ENCODE assay signal across 8 cellular contexts in genomic region chr7:38177621-38178003, GRCh38. TPM values are rescaled to one million over a fixed set of nuclear protein-coding genes. Genes with fewer than 3 reads are reported as not detected.
A peak's percentile ranks its signal among the peaks of the same experiment; 100 is the strongest.
DNase-seq lines count a peak whose midpoint lies in the region; ATAC-seq and TF ChIP-seq lines count a peak whose summit lies in the region.

No MANE protein-coding gene starts in this region.

- peak overlapping the region; percentile 90 for H3K4me2 ChIP-seq in HCT116 (ENCODE audit: low read length)

- H3K9ac ChIP-seq in HCT116 (ENCODE audit: low read length): peak overlapping the region; percentile 75

- H3K36me3 ChIP-seq in HCT116 (ENCODE audit: control insufficient read depth in 1 of 2, insufficient read depth in 2 of 2, low read length in 2 of 2) (no peaks in the 10 kb centered on the region), spleen (no peaks in the 10 kb centered on the region)

- 4 to 7% (median 5%) methylated on average over 13 to 15 of the region's 15 CpGs for WGBS in spleen, 5 donors

- peaks cover 27% of the 10 kb centered on the region for H3K79me2 ChIP-seq in HCT116 (ENCODE audit: insufficient read depth, low read length)

- H3K27ac ChIP-seq in HCT116 (ENCODE audit: low read depth, low read length) (peak overlapping the region; percentile 42), foreskin keratinocyte (peak overlapping the region; percentile 63), spleen (peak overlapping the region; percentile 91 to 96 (median 94))

- no peaks in the 10 kb centered on the region for H4K20me1 ChIP-seq in HCT116 (ENCODE audit: insufficient read depth)

- H3K4me1 ChIP-seq in HCT116 (ENCODE audit: control insufficient read depth in 1 of 2, insufficient read depth in 2 of 2, low read length in 2 of 2) (peaks cover 0 to 18% of the 10 kb centered on the region in 2 experiments; a peak in 2 of 4 replicates), foreskin keratinocyte (peaks cover 4% of the 10 kb centered on the region), spleen (peaks cover 20 to 50% (median 37%) of the 10 kb centered on the region in 6 donors)

- H3K9me3 ChIP-seq in HCT116 (ENCODE audit: control insufficient read depth in 1 of 2, insufficient read depth in 1 of 2, low read depth in 1 of 2, low read length in 2 of 2) (no peaks in the 10 kb centered on the region), spleen (no peaks in the 10 kb centered on the region)

- TF ChIP-seq POLR2A in HCT116 (IDR thresholded peaks at IDR 0.05; ENCODE audit: borderline replicate concordance, extremely low read depth, insufficient read depth, insufficient read length) (no peak), spleen (IDR thresholded peaks at IDR 0.05) (peak in 1 of 3 donors; percentile 28)

- intact Hi-C loops in HCT116 (cut with micrococcal nuclease) (no loop called here), spleen (cut with DNase I; ENCODE audit: low total_unique reads) (no loop called here)

- H3K4me3 ChIP-seq in HCT116 (replicated peaks in 1 of 2; ENCODE audit: low read depth in 1 of 2, low read length in 2 of 2) (peak overlapping the region; percentile 74 to 90), spleen (peak overlapping the region; percentile 58 to 88 (median 74))

- RAD21 ChIA-PET in HCT116 (lab: Charles Lee; ENCODE audit: low non-redundant PET in 1 of 2, low total read pairs in 2 of 2, uncharacterized antibody in 2 of 2, unreplicated experiment in 2 of 2): no interaction called here

- BruUV-seq in HCT116 (replicated peaks; lab: Mats Ljungman, UMichigan): TSS peak; percentile 97

- H2AFZ ChIP-seq in HCT116 (ENCODE audit: low read depth, low read length, poor library complexity, severe bottlenecking): peak overlapping the region; percentile 93

- H3K9me2 ChIP-seq in HCT116 (ENCODE audit: insufficient read depth): no peaks in the 10 kb centered on the region

- TF ChIP-seq CTCF in HCT116 (IDR thresholded peaks at IDR 0.05 in 2 of 3, conservative IDR thresholded peaks at IDR 0.05 in 1 of 3; ENCODE audit: borderline replicate concordance in 1 of 3, insufficient read depth in 1 of 3, low read depth in 2 of 3, low read length in 2 of 3) (no peak), foreskin keratinocyte (conservative IDR thresholded peaks at IDR 0.05) (no peak), spleen (IDR thresholded peaks at IDR 0.05 in 8 of 11, conservative IDR thresholded peaks at IDR 0.05 in 3 of 11) (no peak)

- CTCF ChIA-PET in HCT116 (lab: Charles Lee): interaction anchor here (1.0 to 1.3 kb wide), 4 partner anchors 38 to 158 kb away, joined by 3 to 5 read pairs (median 4); no protein-coding TSS in a partner anchor

- no peak for TF ChIP-seq RAD21 in HCT116 (IDR thresholded peaks at IDR 0.05; ENCODE audit: low read depth)

- peak; percentile 23 for ATAC-seq in HCT116
- ATAC-seq in SK-N-SH treated with all-trans-retinoic acid at 6 μM for 48 hours: peak; percentile 26; the same call in 2 of the 3 replicates
- ATAC-seq in foreskin keratinocyte: no peak
- no peak for ATAC-seq in HG02623 (IDR thresholded peaks at IDR 0.05; ENCODE audit: unreplicated experiment)
- no peak for ATAC-seq in GM21360 (IDR thresholded peaks at IDR 0.05; ENCODE audit: unreplicated experiment)

- H3K27me3 ChIP-seq in HCT116 (ENCODE audit: insufficient read depth, low read length): no peaks in the 10 kb centered on the region
- H3K27me3 ChIP-seq in foreskin keratinocyte: no peaks in the 10 kb centered on the region
- H3K27me3 ChIP-seq in spleen (replicated peaks in 1 of 7): no peaks in the 10 kb centered on the region

- DNase-seq in HCT116 (ENCODE audit: low read depth, low spot score) (no peak), foreskin keratinocyte (no peak), spleen (no peak), NCI-H510A (lab: John Stamatoyannopoulos, UW) (no peak), medulla oblongata (ENCODE audit: extremely low spot score) (no peak)

- POLR2A ChIA-PET in HCT116 (lab: Charles Lee): interaction anchor here (0.8 to 1.2 kb wide), 7 partner anchors 8 to 70 kb away, joined by 3 to 6 read pairs (median 4); no protein-coding TSS in a partner anchor

TF ChIP-seq in HCT116, 20 proteins besides CTCF, POLR2A, EP300 and RAD21:
- TF ChIP-seq POLR2AphosphoS5 (IDR thresholded peaks at IDR 0.05; ENCODE audit: low read depth, low read length) (no peak), REST (IDR thresholded peaks at IDR 0.05; ENCODE audit: low read depth) (no peak), SRF (IDR thresholded peaks at IDR 0.05; ENCODE audit: low read depth) (no peak), CEBPB (IDR thresholded peaks at IDR 0.05; ENCODE audit: low read depth) (no peak), CBX3 (IDR thresholded peaks at IDR 0.05; ENCODE audit: low read depth) (no peak), SIN3A (IDR thresholded peaks at IDR 0.05; ENCODE audit: low read depth) (0 out of 2 replicates have a peak, but pooled peaks have one; percentile 14)

TF ChIP-seq in SK-N-SH treated with all-trans-retinoic acid at 6 μM for 48 hours, 23 proteins besides CTCF, POLR2A, EP300 and RAD21 (continues in another document):
- TF ChIP-seq ZFP30 (CRISPR knock-in tag; IDR thresholded peaks at IDR 0.05) (no peak), ESRRG (CRISPR knock-in tag; IDR thresholded peaks at IDR 0.05) (no peak), ZNF565 (CRISPR knock-in tag; conservative IDR thresholded peaks at IDR 0.05; ENCODE audit: low read depth) (0 out of 2 replicates have a peak, but pooled peaks have one; percentile 31), TOX (CRISPR knock-in tag; IDR thresholded peaks at IDR 0.05; ENCODE audit: borderline replicate concordance) (no peak), RARB (CRISPR knock-in tag; IDR thresholded peaks at IDR 0.05) (no peak), TCF4 (CRISPR knock-in tag; IDR thresholded peaks at IDR 0.05; ENCODE audit: borderline replicate concordance) (peak; percentile 15; the same call in 1 of the 2 replicates), PPARA (CRISPR knock-in tag; IDR thresholded peaks at IDR 0.05; ENCODE audit: borderline replicate concordance) (no peak), CSDC2 (CRISPR knock-in tag; IDR thresholded peaks at IDR 0.05) (peak; percentile 28; the same call in 1 of the 2 replicates), ZNF8 (CRISPR knock-in tag; IDR thresholded peaks at IDR 0.05) (peak; percentile 58; the same call in 1 of the 2 replicates), GLIS3 (CRISPR knock-in tag; IDR thresholded peaks at IDR 0.05) (no peak)
- TF ChIP-seq, protein P1, sequence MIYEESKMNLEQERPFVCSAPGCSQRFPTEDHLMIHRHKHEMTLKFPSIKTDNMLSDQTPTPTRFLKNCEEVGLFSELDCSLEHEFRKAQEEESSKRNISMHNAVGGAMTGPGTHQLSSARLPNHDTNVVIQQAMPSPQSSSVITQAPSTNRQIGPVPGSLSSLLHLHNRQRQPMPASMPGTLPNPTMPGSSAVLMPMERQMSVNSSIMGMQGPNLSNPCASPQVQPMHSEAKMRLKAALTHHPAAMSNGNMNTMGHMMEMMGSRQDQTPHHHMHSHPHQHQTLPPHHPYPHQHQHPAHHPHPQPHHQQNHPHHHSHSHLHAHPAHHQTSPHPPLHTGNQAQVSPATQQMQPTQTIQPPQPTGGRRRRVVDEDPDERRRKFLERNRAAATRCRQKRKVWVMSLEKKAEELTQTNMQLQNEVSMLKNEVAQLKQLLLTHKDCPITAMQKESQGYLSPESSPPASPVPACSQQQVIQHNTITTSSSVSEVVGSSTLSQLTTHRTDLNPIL (CRISPR knock-in tag; IDR thresholded peaks at IDR 0.05; ENCODE audit: low read depth): no peak
- TF ChIP-seq, protein P2, sequence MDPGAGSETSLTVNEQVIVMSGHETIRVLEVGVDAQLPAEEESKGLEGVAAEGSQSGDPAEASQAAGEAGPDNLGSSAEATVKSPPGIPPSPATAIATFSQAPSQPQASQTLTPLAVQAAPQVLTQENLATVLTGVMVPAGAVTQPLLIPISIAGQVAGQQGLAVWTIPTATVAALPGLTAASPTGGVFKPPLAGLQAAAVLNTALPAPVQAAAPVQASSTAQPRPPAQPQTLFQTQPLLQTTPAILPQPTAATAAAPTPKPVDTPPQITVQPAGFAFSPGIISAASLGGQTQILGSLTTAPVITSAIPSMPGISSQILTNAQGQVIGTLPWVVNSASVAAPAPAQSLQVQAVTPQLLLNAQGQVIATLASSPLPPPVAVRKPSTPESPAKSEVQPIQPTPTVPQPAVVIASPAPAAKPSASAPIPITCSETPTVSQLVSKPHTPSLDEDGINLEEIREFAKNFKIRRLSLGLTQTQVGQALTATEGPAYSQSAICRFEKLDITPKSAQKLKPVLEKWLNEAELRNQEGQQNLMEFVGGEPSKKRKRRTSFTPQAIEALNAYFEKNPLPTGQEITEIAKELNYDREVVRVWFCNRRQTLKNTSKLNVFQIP (CRISPR knock-in tag; IDR thresholded peaks at IDR 0.05; ENCODE audit: borderline replicate concordance, low read depth): no peak
- TF ChIP-seq, protein P3, sequence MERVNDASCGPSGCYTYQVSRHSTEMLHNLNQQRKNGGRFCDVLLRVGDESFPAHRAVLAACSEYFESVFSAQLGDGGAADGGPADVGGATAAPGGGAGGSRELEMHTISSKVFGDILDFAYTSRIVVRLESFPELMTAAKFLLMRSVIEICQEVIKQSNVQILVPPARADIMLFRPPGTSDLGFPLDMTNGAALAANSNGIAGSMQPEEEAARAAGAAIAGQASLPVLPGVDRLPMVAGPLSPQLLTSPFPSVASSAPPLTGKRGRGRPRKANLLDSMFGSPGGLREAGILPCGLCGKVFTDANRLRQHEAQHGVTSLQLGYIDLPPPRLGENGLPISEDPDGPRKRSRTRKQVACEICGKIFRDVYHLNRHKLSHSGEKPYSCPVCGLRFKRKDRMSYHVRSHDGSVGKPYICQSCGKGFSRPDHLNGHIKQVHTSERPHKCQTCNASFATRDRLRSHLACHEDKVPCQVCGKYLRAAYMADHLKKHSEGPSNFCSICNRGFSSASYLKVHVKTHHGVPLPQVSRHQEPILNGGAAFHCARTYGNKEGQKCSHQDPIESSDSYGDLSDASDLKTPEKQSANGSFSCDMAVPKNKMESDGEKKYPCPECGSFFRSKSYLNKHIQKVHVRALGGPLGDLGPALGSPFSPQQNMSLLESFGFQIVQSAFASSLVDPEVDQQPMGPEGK (CRISPR knock-in tag; IDR thresholded peaks at IDR 0.05; ENCODE audit: borderline replicate concordance): no peak

RNA-seq across cellular contexts. Expression of gene STARD3NL, which starts 0.4 kb away (rescaled TPM):
- total RNA-seq in HCT116 (2021; ENCODE audit: unreplicated experiment): 32.0 TPM
- polyA plus RNA-seq in HCT116 (2012): 14.0 and 18.7 TPM in 2 replicates
- total RNA-seq in foreskin keratinocyte: 37.0 TPM in 2 replicates
- polyA plus RNA-seq in foreskin keratinocyte: 25.3 and 28.8 TPM in 2 replicates
- 10 to 100 TPM; 29.8 to 50.2 (median 38.8) TPM for total RNA-seq in spleen
- polyA plus RNA-seq in spleen: 10 to 100 TPM; 19.8 to 30.6 (median 24.1) TPM

Comparison
In these comparisons a context has a peak if more than half of its experiments do, and no peak if none do; other contexts are left out.
1. ATAC-seq: peak in HCT116 (single experiment) and SK-N-SH treated with all-trans-retinoic acid at 6 μM for 48 hours (single experiment); none in foreskin keratinocyte (single experiment), HG02623 (single experiment) and GM21360 (single experiment).
2. H3K27ac ChIP-seq: peak in every context shown above with its lines; median percentile 94 in spleen; 63 in foreskin keratinocyte; 42 in HCT116.